Comparison of ENCODE assay signal across 25 cellular contexts in genomic region chr4:109552240-109552639, GRCh38.
"Had no signal": no experiment of that assay in that cellular context is flagged by ENCODE, and none has a peak within 500 bp of the region (broad histone marks: within the 10 kb centered on the region; RNA-seq: fewer than 3 reads in every experiment).

No MANE protein-coding gene starts in this region.

- H3K27ac ChIP-seq: neutrophil, pancreas, psoas muscle, right lobe of liver, sigmoid colon, stomach, thoracic aorta, thyroid gland, tibial nerve, upper lobe of left lung, vagina had no signal

- H3K4me1 ChIP-seq: pancreas, psoas muscle, right lobe of liver, sigmoid colon, stomach, thyroid gland, tibial nerve, vagina had no signal

- H3K9me3 ChIP-seq: neutrophil, pancreas, psoas muscle, right lobe of liver, sigmoid colon, stomach, thoracic aorta, thyroid gland, upper lobe of left lung, vagina had no signal

- DNase-seq: nephron progenitor cell; nucleus accumbens; pancreas; posterior cingulate gyrus; psoas muscle; right lobe of liver; sigmoid colon; small intestine; stimulated activated CD4-positive, alpha-beta T cell treated with anti-CD3 and anti-CD28 coated beads, Interleukin-15, amount 100 ng/mL, for 24 hours; stimulated activated CD4-positive, alpha-beta T cell treated with anti-CD3 and anti-CD28 coated beads, Interleukin-2, amount 100 ng/mL, for 24 hours; stimulated activated CD4-positive, alpha-beta T cell treated with anti-CD3 and anti-CD28 coated beads, Interleukin-2, amount 100 ng/mL, for 48 hours; stimulated activated CD4-positive, alpha-beta T cell treated with anti-CD3 and anti-CD28 coated beads, Interleukin-4, amount 100 ng/mL, for 24 hours; stimulated activated naive B cell treated with anti-CD40 and anti-IgM and Interleukin-4, amounts not matched to agents 10 μg/mL and 1 μg/mL and 100 μg/mL, for 72 hours; stimulated activated naive CD4-positive, alpha-beta T cell treated with Interleukin-2 at 50 U/mL for 16 hours; stomach; thyroid gland; trophoblast cell; upper lobe of left lung had no signal

- H3K36me3 ChIP-seq: neutrophil, pancreas, right lobe of liver, sigmoid colon, thoracic aorta, thyroid gland, upper lobe of left lung, vagina had no signal

- ATAC-seq: natural killer cell treated with Interleukin-12 subunit alpha and Interleukin-12 subunit beta and Interleukin-15 and Interleukin-18, amount 100 ng/mL, for 72 hours; pancreas; psoas muscle; right cardiac atrium; right lobe of liver; stimulated activated effector memory CD8-positive, alpha-beta T cell treated with anti-CD3 and anti-CD28 coated beads, Interleukin-12 subunit alpha, Interleukin-12 subunit beta, amount 100 ng/mL, for 72 hours; stimulated activated naive B cell treated with anti-CD40 and anti-IgM and Interleukin-4, amounts not matched to agents 10 μg/mL and 1 μg/mL and 100 μg/mL, for 72 hours had no signal

- H3K4me3 ChIP-seq: pancreas, psoas muscle, right lobe of liver, sigmoid colon, stomach, thoracic aorta, thyroid gland, tibial nerve, upper lobe of left lung, vagina had no signal
